19 cellular contexts compared by ENCODE assay signal in genomic region chr4:40214661-40215418, GRCh38. TPM values are rescaled to one million over a fixed set of nuclear protein-coding genes. Genes with fewer than 3 reads are reported as not detected.
DNase-seq lines count a peak whose midpoint lies in the region; ATAC-seq and TF ChIP-seq lines count a peak whose summit lies in the region.
"Had no signal": no experiment of that assay in that cellular context is flagged by ENCODE, and none has a peak within 500 bp of the region (broad histone marks: within the 10 kb centered on the region; RNA-seq: fewer than 3 reads in every experiment).

No MANE protein-coding gene starts in this region.

- H3K4me1 Mint-ChIP-seq in CD4-positive, alpha-beta memory T cell: peaks cover 79 to 100% (median 91%) of the 10 kb centered on the region in 4 donors
- H3K4me1 Mint-ChIP-seq in activated T-cell treated with anti-CD3 and anti-CD28 coated beads, Interleukin-2, amount 50 U/mL, for 72 hours (ENCODE audit: low read depth): peaks cover 99% of the 10 kb centered on the region
- peaks cover 82 to 93% of the 10 kb centered on the region in 2 donors for H3K4me1 Mint-ChIP-seq in natural killer cell

- TF ChIP-seq CTCF in natural killer cell (IDR thresholded peaks at IDR 0.05): no peak

- H3K4me1 ChIP-seq in CD4-positive, alpha-beta memory T cell (ENCODE audit: insufficient read depth, low read length): peaks cover 99% of the 10 kb centered on the region
- H3K4me1 ChIP-seq: pancreas, uterus had no signal

- H3K36me3 Mint-ChIP-seq in CD4-positive, alpha-beta memory T cell: peaks cover 62 to 80% of the 10 kb centered on the region in 2 donors
- peaks cover 31 to 50% of the 10 kb centered on the region in 2 donors for H3K36me3 Mint-ChIP-seq in activated T-cell treated with anti-CD3 and anti-CD28 coated beads, Interleukin-2, amount 50 U/mL, for 72 hours (ENCODE audit: insufficient read depth in 2 of 2)
- no peaks in the 10 kb centered on the region for H3K36me3 Mint-ChIP-seq in natural killer cell

- POLR2A ChIA-PET in CD4-positive, alpha-beta memory T cell (lab: Charles Lee; ENCODE audit: partially characterized antibody): interaction anchor here (1.2 to 27.4 kb wide), 8 partner anchors 11 to 102 kb away, joined by 3 to 1182 read pairs (median 26); partner anchors contain the start of gene RHOH

- intact Hi-C loops in CD4-positive, alpha-beta memory T cell (cut with micrococcal nuclease): loop anchor here (1.0 to 2.0 kb wide), 2 partner anchors 11 to 14 kb away; no protein-coding TSS in a partner anchor
- intact Hi-C loops in natural killer cell (cut with micrococcal nuclease): no loop called here

- H3K36me3 ChIP-seq in CD4-positive, alpha-beta memory T cell (ENCODE audit: insufficient read depth, low read length): peaks cover 31% of the 10 kb centered on the region
- H3K36me3 ChIP-seq: pancreas, stomach, uterus had no signal

- H3K4me3 ChIP-seq in CD4-positive, alpha-beta memory T cell (ENCODE audit: low read length in 2 of 2): no peak overlapping the region
- H3K4me3 ChIP-seq: mucosa of descending colon, pancreas, skin epidermis, stomach, uterus had no signal

- H3K9me3 ChIP-seq in CD4-positive, alpha-beta memory T cell (ENCODE audit: control insufficient read depth in 1 of 2, low read length in 2 of 2): no peaks in the 10 kb centered on the region
- H3K9me3 ChIP-seq: mucosa of descending colon, pancreas, stomach, uterus had no signal

- ATAC-seq in GM18505 (IDR thresholded peaks at IDR 0.05; ENCODE audit: unreplicated experiment) (no peak), natural killer cell (no peak), HG03097 (IDR thresholded peaks at IDR 0.05; ENCODE audit: low FRiP score, unreplicated experiment) (no peak), GM18868 (IDR thresholded peaks at IDR 0.05; ENCODE audit: unreplicated experiment) (no peak)
- ATAC-seq in activated T-cell treated with anti-CD3 and anti-CD28 coated beads, Interleukin-2, amount 50 U/mL, for 72 hours (replicated peaks in 1 of 2): no peak
- ATAC-seq: pancreas, SK-N-SH treated with all-trans-retinoic acid at 6 μM for 48 hours had no signal

- peak overlapping the region in 7 of 8 donors; percentile 59 to 87 (median 79) for H3K4me3 Mint-ChIP-seq in CD4-positive, alpha-beta memory T cell
- H3K4me3 Mint-ChIP-seq in activated T-cell treated with anti-CD3 and anti-CD28 coated beads, Interleukin-2, amount 50 U/mL, for 72 hours: peak overlapping the region; percentile 76 to 83
- peak overlapping the region; percentile 18 for H3K4me3 Mint-ChIP-seq in natural killer cell

- peak overlapping the region; percentile 78 for H3K27ac ChIP-seq in CD4-positive, alpha-beta memory T cell (ENCODE audit: low read depth, low read length)
- H3K27ac ChIP-seq: pancreas, stomach, uterus had no signal

- DNase-seq in CD4-positive, alpha-beta memory T cell: no peak
- DNase-seq in activated T-cell treated with anti-CD3 and anti-CD28 coated beads, Interleukin-2, amount 50 U/mL, for 72 hours: no peak
- DNase-seq in natural killer cell (no peak), NCI-H1092 treated with DMSO at 0.1 percent for 48 hours (lab: John Stamatoyannopoulos, UW) (no peak)
- DNase-seq: C1 segment of cervical spinal cord, EL, hippocampal formation, KBM-7, mucosa of descending colon, NCI-H1436, NCI-H345, pancreas, stomach, uterus had no signal

- no peaks in the 10 kb centered on the region for H3K27me3 ChIP-seq in CD4-positive, alpha-beta memory T cell (ENCODE audit: insufficient read depth, low read length)
- H3K27me3 ChIP-seq: pancreas, stomach, uterus had no signal

- peak overlapping the region; percentile 95 to 100 (median 96) for H3K27ac Mint-ChIP-seq in CD4-positive, alpha-beta memory T cell
- peak overlapping the region; percentile 91 for H3K27ac Mint-ChIP-seq in activated T-cell treated with anti-CD3 and anti-CD28 coated beads, Interleukin-2, amount 50 U/mL, for 72 hours
- peak overlapping the region; percentile 51 to 56 for H3K27ac Mint-ChIP-seq in natural killer cell

- peaks cover 0 to 1% (median 0%) of the 10 kb centered on the region in 8 donors for H3K9me3 Mint-ChIP-seq in CD4-positive, alpha-beta memory T cell
- no peaks in the 10 kb centered on the region for H3K9me3 Mint-ChIP-seq in activated T-cell treated with anti-CD3 and anti-CD28 coated beads, Interleukin-2, amount 50 U/mL, for 72 hours
- no peaks in the 10 kb centered on the region for H3K9me3 Mint-ChIP-seq in natural killer cell

- H3K27me3 Mint-ChIP-seq in CD4-positive, alpha-beta memory T cell: no peaks in the 10 kb centered on the region
- no peaks in the 10 kb centered on the region for H3K27me3 Mint-ChIP-seq in activated T-cell treated with anti-CD3 and anti-CD28 coated beads, Interleukin-2, amount 50 U/mL, for 72 hours (ENCODE audit: low read depth)
- no peaks in the 10 kb centered on the region for H3K27me3 Mint-ChIP-seq in natural killer cell (ENCODE audit: low read depth in 2 of 2)

- peak; percentile 23 for TF ChIP-seq POLR2A in GM18505 (IDR thresholded peaks at IDR 0.05; ENCODE audit: borderline replicate concordance, extremely low read depth, insufficient read depth, insufficient read length)

- CTCF ChIA-PET in CD4-positive, alpha-beta memory T cell (lab: Charles Lee; ENCODE audit: partially characterized antibody): interaction anchor here (0.7 to 1.6 kb wide), 10 partner anchors 11 to 110 kb away, joined by 3 to 6 read pairs (median 3); no protein-coding TSS in a partner anchor

RNA-seq across cellular contexts. Expression of gene RHOH, which starts 18.0 kb away (rescaled TPM):
- 100 to 1,000 TPM; 198 to 200 TPM for total RNA-seq in CD4-positive, alpha-beta memory T cell
- 100 to 1,000 TPM; 266 to 486 TPM for polyA plus RNA-seq in CD4-positive, alpha-beta memory T cell
- total RNA-seq in activated T-cell treated with anti-CD3 and anti-CD28 coated beads, Interleukin-2, amount 50 U/mL, for 72 hours: 100 to 1,000 TPM; 150 to 182 TPM
- total RNA-seq in natural killer cell: 100 to 1,000 TPM; 195 to 233 (median 195) TPM

Comparison
In these comparisons a context has a peak if more than half of its experiments do, and no peak if none do; other contexts are left out.
1. H3K4me3 Mint-ChIP-seq: peak in every context shown above with its lines; median percentile 80 in activated T-cell treated with anti-CD3 and anti-CD28 coated beads, Interleukin-2, amount 50 U/mL, for 72 hours; 79 in CD4-positive, alpha-beta memory T cell; 18 in natural killer cell.